Comparison of ENCODE assay signal across 7 cellular contexts in the genomic region with DNA sequence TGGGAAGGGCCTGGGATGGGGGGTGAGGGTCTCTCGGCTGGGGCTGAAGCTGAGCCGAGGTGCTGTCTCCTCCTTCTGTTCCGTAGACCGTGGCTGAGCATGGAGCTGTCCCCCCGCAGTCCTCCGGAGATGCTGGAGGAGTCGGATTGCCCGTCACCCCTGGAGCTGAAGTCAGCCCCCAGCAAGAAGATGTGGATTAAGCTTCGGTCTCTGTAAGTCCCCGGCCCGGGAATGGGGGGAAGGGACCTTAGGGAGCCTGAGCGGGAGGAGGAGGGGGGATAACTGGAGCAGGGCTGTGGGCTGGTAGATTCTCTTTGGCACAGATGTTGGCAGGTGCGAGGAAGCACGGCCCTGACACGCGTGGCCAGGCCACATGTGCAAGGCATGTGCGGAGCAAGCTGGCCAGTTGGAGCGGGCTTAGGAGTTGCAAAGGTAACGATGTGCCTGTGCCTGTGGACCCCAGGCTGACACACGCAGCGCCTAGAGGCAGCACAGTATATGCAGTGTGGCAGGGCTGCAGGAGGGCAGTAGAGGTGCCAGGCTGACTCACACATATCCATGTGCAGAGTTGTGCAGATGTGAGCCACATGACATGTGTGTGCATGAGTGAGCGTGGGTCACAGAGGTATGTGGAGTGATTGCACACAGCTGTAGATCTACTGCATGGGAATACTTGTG. TPM values are rescaled to one million over a fixed set of nuclear protein-coding genes. Genes with fewer than 3 reads are reported as not detected.
DNase-seq lines count a peak whose midpoint lies in the region; ATAC-seq and TF ChIP-seq lines count a peak whose summit lies in the region.

No MANE protein-coding gene starts in this region.

- WGBS in SK-N-SH (ENCODE audit: low lambda C conversion rate): 1% methylated on average over 16 of the region's 22 CpGs
- WGBS in thymus: 7% methylated on average over 22 of the region's 22 CpGs

- H3K4me1 ChIP-seq in SK-N-SH (ENCODE audit: control insufficient read depth in 1 of 2, insufficient read depth in 2 of 2, low read depth in 1 of 2, low read length in 1 of 2): no peaks in the 10 kb centered on the region
- peaks cover 13% of the 10 kb centered on the region for H3K4me1 ChIP-seq in muscle layer of colon (ENCODE audit: insufficient read depth, low read length)
- peaks cover 6% of the 10 kb centered on the region for H3K4me1 ChIP-seq in thymus (ENCODE audit: control insufficient read depth, insufficient read depth, low read length)

- no peak for ATAC-seq in GM18858 (IDR thresholded peaks at IDR 0.05; ENCODE audit: unreplicated experiment)

- TF ChIP-seq CTCF in SK-N-SH (IDR thresholded peaks at IDR 0.05): no peak
- no peak for TF ChIP-seq CTCF in GM20000 (IDR thresholded peaks at IDR 0.05; ENCODE audit: extremely low read depth, missing control alignments)

- H3K79me2 ChIP-seq in SK-N-SH (ENCODE audit: insufficient read depth): no peaks in the 10 kb centered on the region

- peaks cover 64% of the 10 kb centered on the region for H3K27me3 ChIP-seq in H7 (ENCODE audit: control insufficient read depth, insufficient read depth, low read length)
- peaks cover 49% of the 10 kb centered on the region for H3K27me3 ChIP-seq in SK-N-SH (ENCODE audit: insufficient read depth)
- H3K27me3 ChIP-seq in muscle layer of colon (ENCODE audit: control insufficient read depth in 1 of 2, insufficient read depth in 2 of 2, low read length in 2 of 2): peaks cover 0 to under 1% of the 10 kb centered on the region in 2 donors
- H3K27me3 ChIP-seq in thymus (ENCODE audit: control insufficient read depth, insufficient read depth): peaks cover 2% of the 10 kb centered on the region

- H3K36me3 ChIP-seq in H7 (replicated peaks; ENCODE audit: control insufficient read depth, insufficient read depth, low read length) (no peaks in the 10 kb centered on the region), SK-N-SH (replicated peaks in 1 of 2; ENCODE audit: control insufficient read depth in 1 of 2, insufficient read depth in 2 of 2, low read length in 1 of 2) (no peaks in the 10 kb centered on the region), muscle layer of colon (ENCODE audit: insufficient read depth, low read length) (no peaks in the 10 kb centered on the region), thymus (ENCODE audit: control insufficient read depth, insufficient read depth) (no peaks in the 10 kb centered on the region)

- H3K9me3 ChIP-seq in SK-N-SH: no peaks in the 10 kb centered on the region
- H3K9me3 ChIP-seq in muscle layer of colon (ENCODE audit: low read length): no peaks in the 10 kb centered on the region
- H3K9me3 ChIP-seq in thymus (ENCODE audit: control insufficient read depth): no peaks in the 10 kb centered on the region

- no peak for TF ChIP-seq RAD21 in SK-N-SH (IDR thresholded peaks at IDR 0.05; ENCODE audit: low read length)

- H3K27ac ChIP-seq in SK-N-SH (ENCODE audit: low read depth in 2 of 2, low read length in 1 of 2) (no peak overlapping the region), cingulate gyrus (ENCODE audit: low read depth, low read length) (peak overlapping the region; percentile 65), muscle layer of colon (ENCODE audit: low read depth, low read length) (no peak overlapping the region), thymus (ENCODE audit: low read depth) (no peak overlapping the region)

- H3F3A ChIP-seq in SK-N-SH (replicated peaks; ENCODE audit: insufficient read depth): no peaks in the 10 kb centered on the region

- peak overlapping the region; percentile 62 for H3K4me3 ChIP-seq in H7 (ENCODE audit: insufficient read depth, low read depth, low read length)
- no peak overlapping the region for H3K4me3 ChIP-seq in SK-N-SH (ENCODE audit: low read depth in 2 of 2, low read length in 1 of 2)
- H3K4me3 ChIP-seq in muscle layer of colon (ENCODE audit: low read depth in 1 of 2, low read length in 2 of 2): peak overlapping the region; percentile 58 to 78
- peak overlapping the region; percentile 42 for H3K4me3 ChIP-seq in thymus (ENCODE audit: low read length)

- H3K9ac ChIP-seq in SK-N-SH: no peak overlapping the region
- H3K9ac ChIP-seq in muscle layer of colon (ENCODE audit: low read length): peak overlapping the region; percentile 25

- no peaks in the 10 kb centered on the region for H4K20me1 ChIP-seq in SK-N-SH (ENCODE audit: insufficient read depth)

- POLR2A ChIA-PET in SK-N-SH (lab: Yijun Ruan, JAX): no interaction called here

- CTCF ChIA-PET in SK-N-SH (lab: Yijun Ruan, JAX): interaction anchor here (0.7 to 1.6 kb wide), 4 partner anchors 11 to 199 kb away, joined by 3 read pairs; no protein-coding TSS in a partner anchor

- no peak for TF ChIP-seq EP300 in SK-N-SH (IDR thresholded peaks at IDR 0.05; ENCODE audit: borderline replicate concordance in 1 of 2, low read depth in 1 of 2, low read length in 1 of 2)

- no peak overlapping the region for H2AFZ ChIP-seq in SK-N-SH (ENCODE audit: low read depth)

- DNase-seq in H7 (no peak), SK-N-SH (no peak), GM20000 (ENCODE audit: low spot score) (no peak)

- H3K9me2 ChIP-seq in SK-N-SH: no peaks in the 10 kb centered on the region

- peak overlapping the region; percentile 37; the same call in 1 of the 2 replicates for H3K4me2 ChIP-seq in SK-N-SH

TF ChIP-seq in SK-N-SH, 30 proteins besides CTCF, POLR2A, EP300 and RAD21 (continues in another document):
- TF ChIP-seq NRF1 (IDR thresholded peaks at IDR 0.05; ENCODE audit: low read depth, low read length): no peak
- no peak for TF ChIP-seq TEAD4 (IDR thresholded peaks at IDR 0.05; ENCODE audit: borderline replicate concordance, insufficient read depth)
- no peak for TF ChIP-seq SMC3 (IDR thresholded peaks at IDR 0.05; ENCODE audit: low read depth, low read length)
- no peak for TF ChIP-seq FOXJ3 (CRISPR knock-in tag; IDR thresholded peaks at IDR 0.05)
- no peak for TF ChIP-seq GATA2 (CRISPR knock-in tag; IDR thresholded peaks at IDR 0.05)
- TF ChIP-seq, protein P1, sequence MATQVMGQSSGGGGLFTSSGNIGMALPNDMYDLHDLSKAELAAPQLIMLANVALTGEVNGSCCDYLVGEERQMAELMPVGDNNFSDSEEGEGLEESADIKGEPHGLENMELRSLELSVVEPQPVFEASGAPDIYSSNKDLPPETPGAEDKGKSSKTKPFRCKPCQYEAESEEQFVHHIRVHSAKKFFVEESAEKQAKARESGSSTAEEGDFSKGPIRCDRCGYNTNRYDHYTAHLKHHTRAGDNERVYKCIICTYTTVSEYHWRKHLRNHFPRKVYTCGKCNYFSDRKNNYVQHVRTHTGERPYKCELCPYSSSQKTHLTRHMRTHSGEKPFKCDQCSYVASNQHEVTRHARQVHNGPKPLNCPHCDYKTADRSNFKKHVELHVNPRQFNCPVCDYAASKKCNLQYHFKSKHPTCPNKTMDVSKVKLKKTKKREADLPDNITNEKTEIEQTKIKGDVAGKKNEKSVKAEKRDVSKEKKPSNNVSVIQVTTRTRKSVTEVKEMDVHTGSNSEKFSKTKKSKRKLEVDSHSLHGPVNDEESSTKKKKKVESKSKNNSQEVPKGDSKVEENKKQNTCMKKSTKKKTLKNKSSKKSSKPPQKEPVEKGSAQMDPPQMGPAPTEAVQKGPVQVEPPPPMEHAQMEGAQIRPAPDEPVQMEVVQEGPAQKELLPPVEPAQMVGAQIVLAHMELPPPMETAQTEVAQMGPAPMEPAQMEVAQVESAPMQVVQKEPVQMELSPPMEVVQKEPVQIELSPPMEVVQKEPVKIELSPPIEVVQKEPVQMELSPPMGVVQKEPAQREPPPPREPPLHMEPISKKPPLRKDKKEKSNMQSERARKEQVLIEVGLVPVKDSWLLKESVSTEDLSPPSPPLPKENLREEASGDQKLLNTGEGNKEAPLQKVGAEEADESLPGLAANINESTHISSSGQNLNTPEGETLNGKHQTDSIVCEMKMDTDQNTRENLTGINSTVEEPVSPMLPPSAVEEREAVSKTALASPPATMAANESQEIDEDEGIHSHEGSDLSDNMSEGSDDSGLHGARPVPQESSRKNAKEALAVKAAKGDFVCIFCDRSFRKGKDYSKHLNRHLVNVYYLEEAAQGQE (IDR thresholded peaks at IDR 0.05; ENCODE audit: low read depth, low read length): no peak
- TF ChIP-seq SIN3A (IDR thresholded peaks at IDR 0.05; ENCODE audit: borderline replicate concordance, low read depth, low read length): no peak
- no peak for TF ChIP-seq CHD2 (IDR thresholded peaks at IDR 0.05; ENCODE audit: low read length, partially characterized antibody)
- TF ChIP-seq FOSL2 (IDR thresholded peaks at IDR 0.05; ENCODE audit: borderline replicate concordance, low read depth): no peak
- TF ChIP-seq, protein P2, sequence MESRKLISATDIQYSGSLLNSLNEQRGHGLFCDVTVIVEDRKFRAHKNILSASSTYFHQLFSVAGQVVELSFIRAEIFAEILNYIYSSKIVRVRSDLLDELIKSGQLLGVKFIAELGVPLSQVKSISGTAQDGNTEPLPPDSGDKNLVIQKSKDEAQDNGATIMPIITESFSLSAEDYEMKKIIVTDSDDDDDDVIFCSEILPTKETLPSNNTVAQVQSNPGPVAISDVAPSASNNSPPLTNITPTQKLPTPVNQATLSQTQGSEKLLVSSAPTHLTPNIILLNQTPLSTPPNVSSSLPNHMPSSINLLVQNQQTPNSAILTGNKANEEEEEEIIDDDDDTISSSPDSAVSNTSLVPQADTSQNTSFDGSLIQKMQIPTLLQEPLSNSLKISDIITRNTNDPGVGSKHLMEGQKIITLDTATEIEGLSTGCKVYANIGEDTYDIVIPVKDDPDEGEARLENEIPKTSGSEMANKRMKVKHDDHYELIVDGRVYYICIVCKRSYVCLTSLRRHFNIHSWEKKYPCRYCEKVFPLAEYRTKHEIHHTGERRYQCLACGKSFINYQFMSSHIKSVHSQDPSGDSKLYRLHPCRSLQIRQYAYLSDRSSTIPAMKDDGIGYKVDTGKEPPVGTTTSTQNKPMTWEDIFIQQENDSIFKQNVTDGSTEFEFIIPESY (IDR thresholded peaks at IDR 0.05; ENCODE audit: borderline replicate concordance, low read depth): no peak
- no peak for TF ChIP-seq TAF1 (IDR thresholded peaks at IDR 0.05; ENCODE audit: borderline replicate concordance, low read depth, low read length)
- no peak for TF ChIP-seq JUND (IDR thresholded peaks at IDR 0.05)

RNA-seq across cellular contexts. Expression of gene PDE1B, which starts 0.5 kb away (rescaled TPM):
- total RNA-seq in H7 (2014; rRNA removed; shearing (Covaris generic)): 5.0 and 7.7 TPM in 2 replicates
- polyA plus RNA-seq in SK-N-SH (2012; rRNA removed): not detected in 2 replicates
- 0.01 TPM in 1 of 2 replicates, not detected in the other for polyA plus RNA-seq in SK-N-SH (2012; cell fraction: cytosol; rRNA removed)
- polyA plus RNA-seq in SK-N-SH (2012; cell fraction: nucleus; rRNA removed): 0.04 and 0.05 TPM in 2 replicates
- 6.6 TPM for polyA plus RNA-seq in thymus

RNA-seq across cellular contexts. Expression of gene PPP1R1A, which starts 38.5 kb away (rescaled TPM):
- total RNA-seq in H7 (2014; rRNA removed; shearing (Covaris generic)): 23.8 and 24.3 TPM in 2 replicates
- not detected in 2 replicates for polyA plus RNA-seq in SK-N-SH (2012; rRNA removed)
- polyA plus RNA-seq in SK-N-SH (2012; cell fraction: cytosol; rRNA removed): not detected in 2 replicates
- polyA plus RNA-seq in SK-N-SH (2012; cell fraction: nucleus; rRNA removed): not detected in 2 replicates
- 0.91 TPM for polyA plus RNA-seq in thymus

RNA-seq across cellular contexts. Expression of gene NCKAP1L, which starts 52.4 kb away (rescaled TPM):
- total RNA-seq in H7 (2014; rRNA removed; shearing (Covaris generic)): not detected in 2 replicates
- polyA plus RNA-seq in SK-N-SH (2012; rRNA removed) (0.03 TPM in 2 replicates), thymus (34.5 TPM)
- polyA plus RNA-seq in SK-N-SH (2012; cell fraction: cytosol; rRNA removed): under 0.01 and 0.03 TPM in 2 replicates
- polyA plus RNA-seq in SK-N-SH (2012; cell fraction: nucleus; rRNA removed): 0.05 and 0.07 TPM in 2 replicates

Comparison
In these comparisons a context has a peak if more than half of its experiments do, and no peak if none do; other contexts are left out.
1. H3K4me3 ChIP-seq: peak in H7 (single experiment), muscle layer of colon (2 of 2) and thymus (single experiment); none in SK-N-SH (0 of 2).
2. RNA of gene NCKAP1L, which starts 52.4 kb away (polyA plus RNA-seq): 34.5 TPM in thymus (single experiment); under 0.01 to 0.07 TPM in SK-N-SH; every median in the first group is over 10 times any median in the second.